22 cellular contexts compared by ENCODE assay signal in genomic region chr2:19207452-19207851, GRCh38.
"Had no signal": no experiment of that assay in that cellular context is flagged by ENCODE, and none has a peak within 500 bp of the region (broad histone marks: within the 10 kb centered on the region; RNA-seq: fewer than 3 reads in every experiment).

No MANE protein-coding gene starts in this region.

- H3K27me3 ChIP-seq: dorsolateral prefrontal cortex, tibial artery had no signal

- H3K9me3 ChIP-seq: tibial artery had no signal

- H3K36me3 ChIP-seq: tibial artery had no signal

- H3K27ac ChIP-seq: dorsolateral prefrontal cortex, epithelial cell of prostate, tibial artery had no signal

- H3K4me3 Mint-ChIP-seq: activated B cell treated with CpG ODN at 0.5 μM for 24 hours; activated CD8-positive, alpha-beta T cell treated with anti-CD3 and anti-CD28 coated beads for 36 hours; activated naive CD8-positive, alpha-beta T cell treated with anti-CD3 and anti-CD28 coated beads, Interleukin-2, amount 10 ng/mL, durations not matched to agents 7 days and 5 days; activated T-cell treated with anti-CD3 and anti-CD28 coated beads, Interleukin-2, amount 50 U/mL, for 24 hours; brain; T-helper 2 cell treated with Interferon-gamma antibody and Interleukin-4, amounts not matched to agents 5 μg/mL and 100 μg/mL, for 36 hours had no signal

- H3K27me3 Mint-ChIP-seq: activated B cell treated with CpG ODN at 0.5 μM for 24 hours; activated CD8-positive, alpha-beta T cell treated with anti-CD3 and anti-CD28 coated beads for 36 hours; activated naive CD8-positive, alpha-beta T cell treated with anti-CD3 and anti-CD28 coated beads, Interleukin-2, amount 10 ng/mL, durations not matched to agents 7 days and 5 days; activated T-cell treated with anti-CD3 and anti-CD28 coated beads, Interleukin-2, amount 50 U/mL, for 24 hours; brain had no signal

- H3K27ac Mint-ChIP-seq: activated B cell treated with CpG ODN at 0.5 μM for 24 hours; activated CD8-positive, alpha-beta T cell treated with anti-CD3 and anti-CD28 coated beads for 36 hours; activated naive CD8-positive, alpha-beta T cell treated with anti-CD3 and anti-CD28 coated beads, Interleukin-2, amount 10 ng/mL, durations not matched to agents 7 days and 5 days; activated T-cell treated with anti-CD3 and anti-CD28 coated beads, Interleukin-2, amount 50 U/mL, for 24 hours; activated T-helper 2 cell treated with anti-CD3 and anti-CD28 coated beads, Interferon-gamma antibody, Interleukin-2, Interleukin-4, amounts not matched to agents 10 μg/mL and 5 μg/mL and 100 μg/mL, durations not matched to agents 14 hours and 24 hours and 36 hours; T-helper 2 cell treated with Interferon-gamma antibody and Interleukin-4, amounts not matched to agents 5 μg/mL and 100 μg/mL, for 36 hours had no signal

- H3K9me3 Mint-ChIP-seq: activated B cell treated with CpG ODN at 0.5 μM for 24 hours; activated CD8-positive, alpha-beta T cell treated with anti-CD3 and anti-CD28 coated beads for 36 hours; activated naive CD8-positive, alpha-beta T cell treated with anti-CD3 and anti-CD28 coated beads, Interleukin-2, amount 10 ng/mL, durations not matched to agents 7 days and 5 days; activated T-cell treated with anti-CD3 and anti-CD28 coated beads, Interleukin-2, amount 50 U/mL, for 24 hours; activated T-helper 2 cell treated with anti-CD3 and anti-CD28 coated beads, Interferon-gamma antibody, Interleukin-2, Interleukin-4, amounts not matched to agents 10 μg/mL and 5 μg/mL and 100 μg/mL, durations not matched to agents 14 hours and 24 hours and 36 hours; T-helper 2 cell treated with Interferon-gamma antibody and Interleukin-4, amounts not matched to agents 5 μg/mL and 100 μg/mL, for 36 hours had no signal

- FAIRE-seq: colon had no signal

- H3K36me3 Mint-ChIP-seq: activated naive CD8-positive, alpha-beta T cell treated with anti-CD3 and anti-CD28 coated beads, Interleukin-2, amount 10 ng/mL, durations not matched to agents 7 days and 5 days; brain had no signal

- H3K4me1 Mint-ChIP-seq: activated B cell treated with CpG ODN at 0.5 μM for 24 hours; activated naive CD8-positive, alpha-beta T cell treated with anti-CD3 and anti-CD28 coated beads, Interleukin-2, amount 10 ng/mL, durations not matched to agents 7 days and 5 days had no signal

- DNase-seq: activated B cell treated with CpG ODN at 0.5 μM for 24 hours; activated CD4-positive, alpha-beta T cell treated with anti-CD3 and anti-CD28 coated beads for 4 hours; activated CD8-positive, alpha-beta T cell treated with anti-CD3 and anti-CD28 coated beads for 36 hours; activated naive CD4-positive, alpha-beta T cell treated with Interleukin-2 at 50 U/mL for 16 hours; activated naive CD8-positive, alpha-beta T cell treated with anti-CD3 and anti-CD28 coated beads, Interleukin-2, amount 10 ng/mL, durations not matched to agents 7 days and 5 days; activated T-cell treated with anti-CD3 and anti-CD28 coated beads, Interleukin-2, amount 50 U/mL, for 24 hours; amygdala; central memory CD4-positive, alpha-beta T cell; dorsolateral prefrontal cortex; hypothalamus; islet precursor cell; mammary epithelial cell; occipital lobe; stimulated activated CD4-positive, alpha-beta T cell treated with anti-CD3 and anti-CD28 coated beads, Interleukin-2, amount 100 ng/mL, for 24 hours; stimulated activated naive CD8-positive, alpha-beta T cell treated with anti-CD3 and anti-CD28 coated beads, Interleukin-15, Interleukin-2, amounts not matched to agents 100 U/mL and 50 U/mL, for 24 hours; substantia nigra; tibial artery had no signal

- H3K4me3 ChIP-seq: dorsolateral prefrontal cortex, tibial artery had no signal

- ATAC-seq: activated CD8-positive, alpha-beta T cell treated with anti-CD3 and anti-CD28 coated beads for 36 hours; stimulated activated naive CD8-positive, alpha-beta T cell treated with anti-CD3 and anti-CD28 coated beads, Interleukin-15, Interleukin-2, amounts not matched to agents 100 U/mL and 50 U/mL, for 24 hours had no signal
